In genomic region chr9:129751841-129752801, GRCh38 we compare ENCODE assay signal across 8 cellular contexts. TPM values are rescaled to one million over a fixed set of nuclear protein-coding genes. Genes with fewer than 3 reads are reported as not detected.
DNase-seq lines count a peak whose midpoint lies in the region; ATAC-seq and TF ChIP-seq lines count a peak whose summit lies in the region.
"Had no signal": no experiment of that assay in that cellular context is flagged by ENCODE, and none has a peak within 500 bp of the region (broad histone marks: within the 10 kb centered on the region; RNA-seq: fewer than 3 reads in every experiment).

No MANE protein-coding gene starts in this region.

- H3K36me3 Mint-ChIP-seq in stimulated activated effector memory CD8-positive, alpha-beta T cell treated with anti-CD3 and anti-CD28 coated beads, Interleukin-12 subunit alpha, Interleukin-12 subunit beta, amount 100 ng/mL, for 72 hours: no peaks in the 10 kb centered on the region

- H3K9me3 Mint-ChIP-seq in stimulated activated effector memory CD8-positive, alpha-beta T cell treated with anti-CD3 and anti-CD28 coated beads, Interleukin-12 subunit alpha, Interleukin-12 subunit beta, amount 100 ng/mL, for 72 hours: no peaks in the 10 kb centered on the region
- H3K9me3 Mint-ChIP-seq: activated B cell treated with CpG ODN at 0.5 μM for 24 hours had no signal

- H3K36me3 ChIP-seq in HUES6 (ENCODE audit: control insufficient read depth, insufficient read depth, low read length) (no peaks in the 10 kb centered on the region), SK-N-SH (replicated peaks in 1 of 2; ENCODE audit: control insufficient read depth in 1 of 2, insufficient read depth in 2 of 2, low read length in 1 of 2) (no peaks in the 10 kb centered on the region)

- H3K4me3 Mint-ChIP-seq in stimulated activated effector memory CD8-positive, alpha-beta T cell treated with anti-CD3 and anti-CD28 coated beads, Interleukin-12 subunit alpha, Interleukin-12 subunit beta, amount 100 ng/mL, for 72 hours: peak overlapping the region; percentile 42
- H3K4me3 Mint-ChIP-seq: activated B cell treated with CpG ODN at 0.5 μM for 24 hours had no signal

- TF ChIP-seq CTCF in SK-N-SH (IDR thresholded peaks at IDR 0.05): no peak

- CTCF ChIA-PET in SK-N-SH (lab: Yijun Ruan, JAX): interaction anchor here (0.8 to 6.1 kb wide), 7 partner anchors 13 to 111 kb away, joined by 3 to 78 read pairs (median 6); no protein-coding TSS in a partner anchor

- H3K4me1 Mint-ChIP-seq in stimulated activated effector memory CD8-positive, alpha-beta T cell treated with anti-CD3 and anti-CD28 coated beads, Interleukin-12 subunit alpha, Interleukin-12 subunit beta, amount 100 ng/mL, for 72 hours: peaks cover 11% of the 10 kb centered on the region

- H3K9ac ChIP-seq in HUES6 (ENCODE audit: low read length) (no peak overlapping the region), SK-N-SH (no peak overlapping the region)

- POLR2A ChIA-PET in SK-N-SH (lab: Yijun Ruan, JAX): no interaction called here

- no peak overlapping the region for H3K27ac Mint-ChIP-seq in stimulated activated effector memory CD8-positive, alpha-beta T cell treated with anti-CD3 and anti-CD28 coated beads, Interleukin-12 subunit alpha, Interleukin-12 subunit beta, amount 100 ng/mL, for 72 hours
- H3K27ac Mint-ChIP-seq: activated B cell treated with CpG ODN at 0.5 μM for 24 hours had no signal

- no peaks in the 10 kb centered on the region for H3K79me2 ChIP-seq in SK-N-SH (ENCODE audit: insufficient read depth)

- no peaks in the 10 kb centered on the region for H4K20me1 ChIP-seq in SK-N-SH (ENCODE audit: insufficient read depth)

- peak overlapping the region; percentile 80 for H3K4me2 ChIP-seq in SK-N-SH

- H3K27me3 ChIP-seq in HUES6 (ENCODE audit: control insufficient read depth, insufficient read depth, low read length) (no peaks in the 10 kb centered on the region), SK-N-SH (ENCODE audit: insufficient read depth) (no peaks in the 10 kb centered on the region), right cardiac atrium (ENCODE audit: control insufficient read depth, insufficient read depth) (no peaks in the 10 kb centered on the region)

- 67% methylated on average over 16 of the region's 31 CpGs for WGBS in SK-N-SH (ENCODE audit: low lambda C conversion rate)
- 34% methylated on average over 31 of the region's 31 CpGs for WGBS in right cardiac atrium

- intact Hi-C loops in right cardiac atrium (cut with DNase I): no loop called here

- no peaks in the 10 kb centered on the region for H3K9me3 ChIP-seq in HUES6 (ENCODE audit: control insufficient read depth, insufficient read depth, low read depth, low read length)
- H3K9me3 ChIP-seq in SK-N-SH: no peaks in the 10 kb centered on the region
- no peaks in the 10 kb centered on the region for H3K9me3 ChIP-seq in right cardiac atrium (ENCODE audit: control insufficient read depth, low read length)

- ATAC-seq in right cardiac atrium (peak; percentile 16 to 19), GM21723 (IDR thresholded peaks at IDR 0.05; ENCODE audit: unreplicated experiment) (no peak)
- no peak for ATAC-seq in stimulated activated effector memory CD8-positive, alpha-beta T cell treated with anti-CD3 and anti-CD28 coated beads, Interleukin-12 subunit alpha, Interleukin-12 subunit beta, amount 100 ng/mL, for 72 hours

- H3K4me1 ChIP-seq in HUES6 (ENCODE audit: control insufficient read depth, insufficient read depth, low read length) (peaks cover 15% of the 10 kb centered on the region), SK-N-SH (ENCODE audit: control insufficient read depth in 1 of 2, insufficient read depth in 2 of 2, low read depth in 1 of 2, low read length in 1 of 2) (peaks cover 5 to 20% of the 10 kb centered on the region in 2 experiments; a peak in 2 of 4 replicates), right cardiac atrium (ENCODE audit: control insufficient read depth, insufficient read depth, low read length) (no peaks in the 10 kb centered on the region)

- H3F3A ChIP-seq in SK-N-SH (replicated peaks; ENCODE audit: insufficient read depth): peaks cover 3% of the 10 kb centered on the region

- no peak overlapping the region for H3K27ac ChIP-seq in HUES6 (ENCODE audit: low read depth, low read length)
- no peak overlapping the region; a peak in 1 of 4 replicates for H3K27ac ChIP-seq in SK-N-SH (ENCODE audit: low read depth in 2 of 2, low read length in 1 of 2)
- H3K27ac ChIP-seq in right cardiac atrium (ENCODE audit: low read length): no peak overlapping the region

- TF ChIP-seq EP300 in SK-N-SH (IDR thresholded peaks at IDR 0.05; ENCODE audit: borderline replicate concordance in 1 of 2, low read depth in 1 of 2, low read length in 1 of 2): no peak

- DNase-seq in SK-N-SH (peak; percentile 71), right cardiac atrium (peak in 1 of 3 donors; percentile 68)
- DNase-seq in stimulated activated effector memory CD8-positive, alpha-beta T cell treated with anti-CD3 and anti-CD28 coated beads, Interleukin-12 subunit alpha, Interleukin-12 subunit beta, amount 100 ng/mL, for 72 hours (ENCODE audit: low spot score in 2 of 2): no peak
- no peak for DNase-seq in activated T-cell treated with anti-CD3 and anti-CD28 coated beads, Interleukin-2, amount 50 U/mL, for 48 hours
- DNase-seq in activated CD4-positive, alpha-beta T cell treated with anti-CD3 and anti-CD28 coated beads, Interleukin-2, amount 50 U/mL, for 4 hours: no peak
- DNase-seq: activated B cell treated with CpG ODN at 0.5 μM for 24 hours had no signal

- H3K4me3 ChIP-seq in HUES6 (ENCODE audit: low read depth, low read length): 0 out of 2 replicates have a peak overlapping the region, but pooled peaks have one; percentile 18
- H3K4me3 ChIP-seq in SK-N-SH (ENCODE audit: low read depth in 2 of 2, low read length in 1 of 2): peak overlapping the region; percentile 28 to 29; a peak in 3 of 4 replicates
- H3K4me3 ChIP-seq in right cardiac atrium (ENCODE audit: low read length): peak overlapping the region; percentile 8

- peak overlapping the region; percentile 79; the same call in 1 of the 2 replicates for H2AFZ ChIP-seq in SK-N-SH (ENCODE audit: low read depth)

- no peak for TF ChIP-seq RAD21 in SK-N-SH (IDR thresholded peaks at IDR 0.05; ENCODE audit: low read length)

- no peaks in the 10 kb centered on the region for H3K9me2 ChIP-seq in SK-N-SH

TF ChIP-seq in SK-N-SH, 30 proteins besides CTCF, POLR2A, EP300 and RAD21 (continues in another document):
- TF ChIP-seq JUND (IDR thresholded peaks at IDR 0.05) (no peak), PBX3 (IDR thresholded peaks at IDR 0.05) (no peak), RFX5 (IDR thresholded peaks at IDR 0.05; ENCODE audit: low read length) (no peak), TEAD4 (IDR thresholded peaks at IDR 0.05; ENCODE audit: borderline replicate concordance, insufficient read depth) (no peak), GATA2 (CRISPR knock-in tag; IDR thresholded peaks at IDR 0.05) (0 out of 2 replicates have a peak, but pooled peaks have one; percentile 29), RCOR1 (IDR thresholded peaks at IDR 0.05; ENCODE audit: low read length) (no peak; the same call in 1 of the 2 replicates), GABPA (IDR thresholded peaks at IDR 0.05; ENCODE audit: low read depth) (no peak), CHD2 (IDR thresholded peaks at IDR 0.05; ENCODE audit: low read length, partially characterized antibody) (peak; percentile 15), TCF12 (IDR thresholded peaks at IDR 0.05) (no peak), USF1 (IDR thresholded peaks at IDR 0.05; ENCODE audit: borderline replicate concordance, low read depth) (no peak)

RNA-seq across cellular contexts. Expression of gene PTGES, which starts 0.7 kb away (rescaled TPM):
- polyA plus RNA-seq in SK-N-SH (2012; rRNA removed) (3.2 and 5.2 TPM in 2 replicates), right cardiac atrium (3.7 TPM)
- 3.2 and 4.2 TPM in 2 replicates for polyA plus RNA-seq in SK-N-SH (2012; cell fraction: cytosol; rRNA removed)
- 0.79 and 1.1 TPM in 2 replicates for polyA plus RNA-seq in SK-N-SH (2012; cell fraction: nucleus; rRNA removed)
- 1 to 10 TPM; 1.9 to 9.6 (median 6.1) TPM for total RNA-seq in right cardiac atrium
- total RNA-seq: activated B cell treated with CpG ODN at 0.5 μM for 24 hours had no signal

RNA-seq across cellular contexts. Expression of gene TOR1B, which starts 50.9 kb away (rescaled TPM):
- 37.4 and 50.2 TPM in 2 replicates for polyA plus RNA-seq in SK-N-SH (2012; rRNA removed)
- polyA plus RNA-seq in SK-N-SH (2012; cell fraction: cytosol; rRNA removed): 38.1 and 42.5 TPM in 2 replicates
- polyA plus RNA-seq in SK-N-SH (2012; cell fraction: nucleus; rRNA removed): 42.4 and 57.4 TPM in 2 replicates
- 10 to 100 TPM in 2 of 4 donors, 1 to 10 TPM in 2; 8.8 to 12.2 (median 10.6) TPM for total RNA-seq in right cardiac atrium
- polyA plus RNA-seq in right cardiac atrium: 10.0 TPM

Comparison
In these comparisons a context has a peak if more than half of its experiments do, and no peak if none do; other contexts are left out.
1. ATAC-seq: peak in right cardiac atrium (2 of 2); none in stimulated activated effector memory CD8-positive, alpha-beta T cell treated with anti-CD3 and anti-CD28 coated beads, Interleukin-12 subunit alpha, Interleukin-12 subunit beta, amount 100 ng/mL, for 72 hours (single experiment) and GM21723 (single experiment).
2. Peak in every context shown above with its lines, with median percentiles within 50 percentile points of each other: H3K4me3 ChIP-seq.